ENCODE assay signal across 2 cellular contexts in the genomic region with DNA sequence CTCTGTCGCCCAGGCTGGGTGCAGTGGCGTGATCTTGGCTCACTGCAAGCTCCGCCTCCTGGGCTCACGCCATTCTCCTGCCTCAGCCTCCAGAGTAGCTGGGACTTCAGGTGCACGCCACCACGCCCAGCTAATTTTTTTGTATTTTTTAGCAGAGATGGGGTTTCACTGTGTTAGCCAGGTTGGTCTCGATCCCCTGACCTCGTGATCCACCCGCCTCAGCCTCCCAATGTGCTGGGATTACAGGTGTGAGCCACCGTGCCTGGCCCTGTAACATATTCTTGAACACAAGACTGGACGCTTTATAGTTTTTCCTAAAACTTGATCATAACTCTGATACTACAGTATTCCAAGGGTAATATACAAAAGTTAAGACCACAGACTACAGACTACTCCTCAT. TPM values are rescaled to one million over a fixed set of nuclear protein-coding genes. Genes with fewer than 3 reads are reported as not detected.
"Had no signal": no experiment of that assay in that cellular context is flagged by ENCODE, and none has a peak within 500 bp of the region (broad histone marks: within the 10 kb centered on the region; RNA-seq: fewer than 3 reads in every experiment).

No MANE protein-coding gene starts in this region.

RNA-seq across cellular contexts. Expression of a gene that starts 45.5 kb away (rescaled TPM):
- total RNA-seq: G401, GM12878 had no signal
- polyA plus RNA-seq: GM12878 had no signal

RNA-seq across cellular contexts. Expression of a gene that starts 58.9 kb away (rescaled TPM):
- total RNA-seq: G401 had no signal
